ENCODE assay signal across 18 cellular contexts in genomic region chr2:119430023-119430498, GRCh38. TPM values are rescaled to one million over a fixed set of nuclear protein-coding genes. Genes with fewer than 3 reads are reported as not detected.
DNase-seq lines count a peak whose midpoint lies in the region; ATAC-seq, FAIRE-seq and TF ChIP-seq lines count a peak whose summit lies in the region.
"Had no signal": no experiment of that assay in that cellular context is flagged by ENCODE, and none has a peak within 500 bp of the region (broad histone marks: within the 10 kb centered on the region; RNA-seq: fewer than 3 reads in every experiment).

No MANE protein-coding gene starts in this region.

- H3K4me1 Mint-ChIP-seq in activated CD8-positive, alpha-beta memory T cell treated with anti-CD3 and anti-CD28 coated beads, Interleukin-2, amount 10 ng/mL, durations not matched to agents 7 days and 5 days, result peaks cover 3% of the 10 kb centered on the region
- peaks cover 70% of the 10 kb centered on the region for H3K4me1 Mint-ChIP-seq in neural crest cell
- H3K4me1 Mint-ChIP-seq: activated T-helper 17 cell treated with anti-CD3 and anti-CD28 coated beads, Interleukin-2, amount 50 U/mL, for 72 hours had no signal

- H3K36me3 Mint-ChIP-seq in activated CD8-positive, alpha-beta memory T cell treated with anti-CD3 and anti-CD28 coated beads, Interleukin-2, amount 10 ng/mL, durations not matched to agents 7 days and 5 days, result no peaks in the 10 kb centered on the region
- H3K36me3 Mint-ChIP-seq in neural crest cell (ENCODE audit: low read depth), result no peaks in the 10 kb centered on the region
- H3K36me3 Mint-ChIP-seq: stimulated activated naive B cell treated with anti-CD40 and anti-IgM and Interleukin-4, amounts not matched to agents 10 μg/mL and 1 μg/mL and 100 μg/mL, for 72 hours had no signal

- no peak overlapping the region for H2BK20ac ChIP-seq in H1 (ENCODE audit: low read length)

- CTCF ChIA-PET in activated CD8-positive, alpha-beta memory T cell treated with anti-CD3 and anti-CD28 coated beads, Interleukin-2, amount 10 ng/mL, durations not matched to agents 7 days and 5 days (lab: Charles Lee), result interaction anchor here (1.0 kb wide), 1 partner anchor 22 kb away, joined by 3 read pairs; no protein-coding TSS in a partner anchor
- CTCF ChIA-PET in H1 (lab: Charles Lee; ENCODE audit: partially characterized antibody), result interaction anchor here (0.8 to 1.4 kb wide), 5 partner anchors 13 to 101 kb away, joined by 3 to 5 read pairs (median 4); no protein-coding TSS in a partner anchor

- H3K79me1 ChIP-seq in H1 (ENCODE audit: low read depth, low read length), result 0 out of 2 replicates have a peak, but pooled peaks cover 2% of the 10 kb centered on the region

- H3K9me3 ChIP-seq in H1 (ENCODE audit: insufficient read depth in 2 of 2, low read depth in 1 of 2, low read length in 1 of 2), result no peaks in the 10 kb centered on the region
- H3K9me3 ChIP-seq in upper lobe of left lung, result no peaks in the 10 kb centered on the region
- H3K9me3 ChIP-seq: neutrophil had no signal

- no peak overlapping the region for H3K9ac ChIP-seq in H1 (replicated peaks in 1 of 4; ENCODE audit: extremely low read depth in 1 of 4, low read depth in 3 of 4, low read length in 3 of 4)

- H4K91ac ChIP-seq in H1 (replicated peaks; ENCODE audit: insufficient read length, low read length), result no peak overlapping the region

- no peak overlapping the region for H3K23ac ChIP-seq in H1 (ENCODE audit: insufficient read length)

- H3K27ac Mint-ChIP-seq in activated CD8-positive, alpha-beta memory T cell treated with anti-CD3 and anti-CD28 coated beads, Interleukin-2, amount 10 ng/mL, durations not matched to agents 7 days and 5 days, result no peak overlapping the region
- H3K27ac Mint-ChIP-seq in neural crest cell (ENCODE audit: unreplicated experiment), result no peak overlapping the region
- H3K27ac Mint-ChIP-seq: activated CD4-positive, alpha-beta memory T cell treated with anti-CD3 and anti-CD28 coated beads, Interleukin-2, amount 10 ng/mL, durations not matched to agents 7 days and 5 days; activated T-helper 17 cell treated with anti-CD3 and anti-CD28 coated beads, Interleukin-2, amount 50 U/mL, for 72 hours; stimulated activated naive B cell treated with anti-CD40 and anti-IgM and Interleukin-4, amounts not matched to agents 10 μg/mL and 1 μg/mL and 100 μg/mL, for 72 hours had no signal

- peak; percentile 45 for DNase-seq in activated CD8-positive, alpha-beta memory T cell treated with anti-CD3 and anti-CD28 coated beads for 24 hours
- DNase-seq in activated CD8-positive, alpha-beta memory T cell treated with anti-CD3 and anti-CD28 coated beads, Interleukin-2, amount 10 ng/mL, durations not matched to agents 7 days and 5 days, result no peak
- DNase-seq in H1 (ENCODE audit: low read depth in 1 of 2, low spot score in 2 of 2) (no peak), neural crest cell (ENCODE audit: low read depth, low spot score) (no peak), upper lobe of left lung (no peak), HCEC 1CT (no peak)
- DNase-seq: activated CD4-positive, alpha-beta memory T cell treated with anti-CD3 and anti-CD28 coated beads, Interleukin-2, amount 10 ng/mL, durations not matched to agents 7 days and 5 days; anterior cingulate cortex; NCI-H187 treated with DMSO at 0.1 percent for 48 hours; stimulated activated naive B cell treated with anti-CD40 and anti-IgM and Interleukin-4, amounts not matched to agents 10 μg/mL and 1 μg/mL and 100 μg/mL, for 72 hours had no signal

- no peak for ATAC-seq in activated CD8-positive, alpha-beta memory T cell treated with anti-CD3 and anti-CD28 coated beads, Interleukin-2, amount 10 ng/mL, durations not matched to agents 7 days and 5 days
- ATAC-seq in upper lobe of left lung (ENCODE audit: low FRiP score in 2 of 2), result no peak
- no peak for ATAC-seq in HG03175 (IDR thresholded peaks at IDR 0.05; ENCODE audit: unreplicated experiment)
- ATAC-seq in HG03439 (IDR thresholded peaks at IDR 0.05; ENCODE audit: unreplicated experiment), result no peak
- ATAC-seq: activated T-helper 17 cell treated with anti-CD3 and anti-CD28 coated beads, Interleukin-2, amount 50 U/mL, for 72 hours had no signal

- TF ChIP-seq POLR2A in H1 (IDR thresholded peaks at IDR 0.05; ENCODE audit: control extremely low read depth in 1 of 2, low read depth in 2 of 2, low read length in 2 of 2) (no peak), upper lobe of left lung (IDR thresholded peaks at IDR 0.05) (no peak)

- no peak overlapping the region for H3K4me3 Mint-ChIP-seq in activated CD8-positive, alpha-beta memory T cell treated with anti-CD3 and anti-CD28 coated beads, Interleukin-2, amount 10 ng/mL, durations not matched to agents 7 days and 5 days
- peak overlapping the region; percentile 75 for H3K4me3 Mint-ChIP-seq in neural crest cell
- H3K4me3 Mint-ChIP-seq: activated CD4-positive, alpha-beta memory T cell treated with anti-CD3 and anti-CD28 coated beads, Interleukin-2, amount 10 ng/mL, durations not matched to agents 7 days and 5 days had no signal

- H4K5ac ChIP-seq in H1 (ENCODE audit: insufficient read length, low read depth, low read length), result no peak overlapping the region

- H3K27me3 Mint-ChIP-seq in activated CD8-positive, alpha-beta memory T cell treated with anti-CD3 and anti-CD28 coated beads, Interleukin-2, amount 10 ng/mL, durations not matched to agents 7 days and 5 days, result peaks cover 74% of the 10 kb centered on the region
- H3K27me3 Mint-ChIP-seq in neural crest cell (ENCODE audit: low read depth), result peaks cover 36% of the 10 kb centered on the region

- no peaks in the 10 kb centered on the region for H3K9me3 Mint-ChIP-seq in activated CD8-positive, alpha-beta memory T cell treated with anti-CD3 and anti-CD28 coated beads, Interleukin-2, amount 10 ng/mL, durations not matched to agents 7 days and 5 days (ENCODE audit: low read depth)
- H3K9me3 Mint-ChIP-seq in neural crest cell, result no peaks in the 10 kb centered on the region
- H3K9me3 Mint-ChIP-seq: activated CD4-positive, alpha-beta memory T cell treated with anti-CD3 and anti-CD28 coated beads, Interleukin-2, amount 10 ng/mL, durations not matched to agents 7 days and 5 days; activated T-helper 17 cell treated with anti-CD3 and anti-CD28 coated beads, Interleukin-2, amount 50 U/mL, for 72 hours; stimulated activated naive B cell treated with anti-CD40 and anti-IgM and Interleukin-4, amounts not matched to agents 10 μg/mL and 1 μg/mL and 100 μg/mL, for 72 hours had no signal

- H3K27me3 ChIP-seq in H1 (replicated peaks in 1 of 4; ENCODE audit: control insufficient read depth in 3 of 4, extremely low read depth in 1 of 4, insufficient read depth in 3 of 4, low read length in 3 of 4) (peaks cover 0 to 14% (median 8%) of the 10 kb centered on the region in 4 experiments; a peak in 6 of 7 replicates), upper lobe of left lung (no peaks in the 10 kb centered on the region)

- H3K56ac ChIP-seq in H1 (replicated peaks; ENCODE audit: insufficient read length, low read depth, low read length), result no peak overlapping the region

- H2BK5ac ChIP-seq in H1 (ENCODE audit: low read depth, low read length), result no peak overlapping the region; the same call in 1 of the 2 replicates

- no peak overlapping the region for H2AFZ ChIP-seq in H1 (ENCODE audit: low read length)

- no peak for TF ChIP-seq RAD21 in H1 (IDR thresholded peaks at IDR 0.05 in 1 of 2, conservative IDR thresholded peaks at IDR 0.05 in 1 of 2; ENCODE audit: low read depth in 2 of 2, low read length in 2 of 2)

- TF ChIP-seq EP300 in H1 (IDR thresholded peaks at IDR 0.05; ENCODE audit: borderline replicate concordance in 1 of 2, low read depth in 2 of 2, low read length in 2 of 2) (no peak), upper lobe of left lung (IDR thresholded peaks at IDR 0.05) (no peak)

- H3K4me3 ChIP-seq in H1 (ENCODE audit: extremely low read depth in 1 of 4, insufficient read depth in 2 of 4, low read depth in 3 of 4, low read length in 4 of 4), result no peak overlapping the region
- no peak overlapping the region for H3K4me3 ChIP-seq in upper lobe of left lung
- H3K4me3 ChIP-seq: skin epidermis had no signal

- H2BK15ac ChIP-seq in H1 (ENCODE audit: low read length), result peak overlapping the region; percentile 5; the same call in 1 of the 2 replicates

- H3K18ac ChIP-seq in H1 (ENCODE audit: extremely low read depth, low read length), result no peak overlapping the region

- H3K14ac ChIP-seq in H1 (ENCODE audit: insufficient read length), result no peak overlapping the region

- no peaks in the 10 kb centered on the region for H3K36me3 ChIP-seq in H1 (ENCODE audit: control insufficient read depth in 2 of 4, insufficient read depth in 4 of 4, low read length in 3 of 4)
- no peaks in the 10 kb centered on the region for H3K36me3 ChIP-seq in upper lobe of left lung
- H3K36me3 ChIP-seq: neutrophil had no signal

- H3K4me2 ChIP-seq in H1 (ENCODE audit: insufficient read depth in 1 of 2, low read depth in 2 of 2, low read length in 2 of 2), result no peak overlapping the region

- H4K20me1 ChIP-seq in H1 (replicated peaks in 1 of 2; ENCODE audit: control insufficient read depth in 1 of 2, insufficient read depth in 2 of 2, low read length in 2 of 2), result peaks cover 0 to 2% of the 10 kb centered on the region in 2 experiments

- no peak overlapping the region for H3K4ac ChIP-seq in H1 (replicated peaks; ENCODE audit: insufficient read length, low read depth, low read length)

- H3K23me2 ChIP-seq in H1 (ENCODE audit: low read depth, low read length), result peaks cover 11% of the 10 kb centered on the region; the same call in 1 of the 2 replicates

- no peaks in the 10 kb centered on the region for H3K79me2 ChIP-seq in H1 (ENCODE audit: control insufficient read depth in 1 of 2, insufficient read depth in 2 of 2, low read length in 2 of 2)

- H3K27ac ChIP-seq in H1 (ENCODE audit: low read depth, low read length) (no peak overlapping the region), upper lobe of left lung (peak overlapping the region; percentile 42 to 90 (median 89))
- H3K27ac ChIP-seq: neutrophil had no signal

- peaks cover 0 to 28% (median 15%) of the 10 kb centered on the region in 4 experiments; a peak in 6 of 7 replicates for H3K4me1 ChIP-seq in H1 (replicated peaks in 1 of 4; ENCODE audit: control insufficient read depth in 3 of 4, insufficient read depth in 4 of 4, low read length in 3 of 4)
- peaks cover 70 to 93% (median 86%) of the 10 kb centered on the region in 4 donors for H3K4me1 ChIP-seq in upper lobe of left lung

- 0 out of 2 replicates have a peak overlapping the region, but pooled peaks have one; percentile 51 for H4K8ac ChIP-seq in H1 (ENCODE audit: extremely low read depth, insufficient read depth, low read length)

- H2BK12ac ChIP-seq in H1 (ENCODE audit: low read depth, low read length), result peak overlapping the region; percentile 71; the same call in 1 of the 2 replicates

- POLR2A ChIA-PET in H1 (lab: Charles Lee; ENCODE audit: partially characterized antibody), result interaction anchor here (1.0 to 4.2 kb wide), 3 partner anchors 12 to 16 kb away, joined by 4 to 22 read pairs (median 5); no protein-coding TSS in a partner anchor

- TF ChIP-seq CTCF in H1 (IDR thresholded peaks at IDR 0.05; ENCODE audit: control extremely low read depth in 1 of 3, insufficient read depth in 1 of 3, low read depth in 1 of 3, low read length in 3 of 3) (no peak), neural crest cell (conservative IDR thresholded peaks at IDR 0.05) (no peak), upper lobe of left lung (IDR thresholded peaks at IDR 0.05) (no peak)

- H2AK5ac ChIP-seq in H1 (ENCODE audit: low read depth, low read length), result no peak overlapping the region

- WGBS in H1 (ENCODE audit: extremely low coverage in 1 of 2, insufficient coverage in 1 of 2, insufficient read length in 1 of 2, insufficient replicate concordance in 2 of 2, low coverage in 1 of 2, low lambda C conversion rate in 2 of 2, missing lambda C conversion rate in 1 of 2), 2 experiments, result 91% methylated on average over 5 of the region's 5 CpGs; no CpG with 5 or more reads in 1 of the 2 experiments
- WGBS in upper lobe of left lung, 2 donors, result 56 to 89% methylated on average over 2 to 5 of the region's 5 CpGs

- H2BK120ac ChIP-seq in H1 (replicated peaks; ENCODE audit: low read depth, low read length), result no peak overlapping the region

- no peak for FAIRE-seq in H1 (lab: Jason Lieb, UNC)
- FAIRE-seq: G401.6, TTC549 had no signal

RNA-seq across cellular contexts. Expression of gene TMEM37, which starts 1.6 kb away (rescaled TPM):
- not detected for total RNA-seq in activated CD8-positive, alpha-beta memory T cell treated with anti-CD3 and anti-CD28 coated beads, Interleukin-2, amount 10 ng/mL, durations not matched to agents 7 days and 5 days
- 9.9 and 11.0 TPM in 2 replicates for total RNA-seq in H1 (2021; fragmentation: NEBNext Ultra II Directional; extraction: Animal tissue kit (Norgen Biotek cat#: 25700))
- polyA plus RNA-seq in H1 (2011; rRNA removed), result 16.2 and 20.4 TPM in 2 replicates
- 13.4 TPM for polyA plus RNA-seq in H1 (2011; cell fraction: cytosol; rRNA removed)
- polyA plus RNA-seq in H1 (2011; cell fraction: nucleus; rRNA removed), result 13.5 TPM
- 7.9 to 9.4 TPM (median 8.6 TPM) in 4 replicates for polyA plus RNA-seq in H1 (2012, experiment 1 of 2)
- 12.2 TPM for polyA plus RNA-seq in H1 (2012, experiment 2 of 2)
- 9.0 TPM for polyA plus RNA-seq in H1 (2013, experiment 1 of 2)
- 10.0 TPM for polyA plus RNA-seq in H1 (2013, experiment 2 of 2)
- polyA minus RNA-seq in H1 (2011; rRNA and poly(A)+ RNA removed), result 6.5 and 8.2 TPM in 2 replicates
- 4.6 TPM for polyA minus RNA-seq in H1 (2011; cell fraction: cytosol; rRNA and poly(A)+ RNA removed)
- polyA minus RNA-seq in H1 (2011; cell fraction: nucleus; rRNA and poly(A)+ RNA removed), result 9.5 TPM
- total RNA-seq in neural crest cell, result 4.7 and 5.3 TPM in 2 replicates
- total RNA-seq in upper lobe of left lung, result 10 to 100 TPM in 5 of 6 donors, 1 to 10 TPM in 1; 9.3 to 28.5 (median 14.5) TPM
- total RNA-seq: activated CD4-positive, alpha-beta memory T cell treated with anti-CD3 and anti-CD28 coated beads, Interleukin-2, amount 10 ng/mL, durations not matched to agents 7 days and 5 days; activated T-helper 17 cell treated with anti-CD3 and anti-CD28 coated beads, Interleukin-2, amount 50 U/mL, for 72 hours; SK-MEL-5 had no signal
